Comparison of ENCODE assay signal across 21 cellular contexts in genomic region chr15:42891569-42891968, GRCh38. TPM values are rescaled to one million over a fixed set of nuclear protein-coding genes. Genes with fewer than 3 reads are reported as not detected.
DNase-seq lines count a peak whose midpoint lies in the region; ATAC-seq and TF ChIP-seq lines count a peak whose summit lies in the region.
"Had no signal": no experiment of that assay in that cellular context is flagged by ENCODE, and none has a peak within 500 bp of the region (broad histone marks: within the 10 kb centered on the region; RNA-seq: fewer than 3 reads in every experiment).

No MANE protein-coding gene starts in this region.

- H2BK5ac ChIP-seq in IMR-90 (ENCODE audit: low read depth, low read length, poor library complexity, severe bottlenecking): peak overlapping the region; percentile 53

- intact Hi-C loops in IMR-90 (cut with micrococcal nuclease): no loop called here

- no peak overlapping the region for H3K9ac ChIP-seq in IMR-90 (ENCODE audit: low read depth, low read length)

- no TSS peak for BruUV-seq in IMR-90 (replicated peaks; lab: Mats Ljungman, UMichigan)

- H3K27ac ChIP-seq in AG04450 (ENCODE audit: low read depth, low read length) (peak overlapping the region; percentile 31), IMR-90 (ENCODE audit: insufficient read depth, low read length) (peak overlapping the region; percentile 25; the same call in 1 of the 2 replicates)
- H3K27ac ChIP-seq: prostate gland had no signal

- H3K56ac ChIP-seq in IMR-90 (ENCODE audit: extremely low read depth, insufficient read depth, low read length): no peak overlapping the region

- H3K9me3 Mint-ChIP-seq in memory B cell: peaks cover 2% of the 10 kb centered on the region

- H3K4me1 ChIP-seq in IMR-90 (ENCODE audit: control insufficient read depth, insufficient read depth, low read length) (peaks cover 9% of the 10 kb centered on the region), HAP-1 (peaks cover 16% of the 10 kb centered on the region)
- H3K4me1 ChIP-seq: BE2C had no signal

- H2AK5ac ChIP-seq in IMR-90 (ENCODE audit: low read depth, low read length): peak overlapping the region; percentile 85

- H3K9me1 ChIP-seq in IMR-90 (ENCODE audit: insufficient read depth, low read length): peaks cover 3% of the 10 kb centered on the region; the same call in 1 of the 2 replicates

- H3K27ac Mint-ChIP-seq in memory B cell: no peak overlapping the region
- H3K27ac Mint-ChIP-seq: activated CD8-positive, alpha-beta memory T cell treated with anti-CD3 and anti-CD28 coated beads, Interleukin-2, amount 10 ng/mL, durations not matched to agents 7 days and 5 days; natural killer cell had no signal

- H3K4me3 Mint-ChIP-seq in memory B cell: no peak overlapping the region
- H3K4me3 Mint-ChIP-seq: activated CD8-positive, alpha-beta memory T cell treated with anti-CD3 and anti-CD28 coated beads, Interleukin-2, amount 10 ng/mL, durations not matched to agents 7 days and 5 days; natural killer cell had no signal

- 0 out of 2 replicates have a peak overlapping the region, but pooled peaks have one; percentile 7 for H3K23ac ChIP-seq in IMR-90 (ENCODE audit: low read depth, low read length)

- H3K36me3 Mint-ChIP-seq in memory B cell: peaks cover 12% of the 10 kb centered on the region
- H3K36me3 Mint-ChIP-seq: natural killer cell had no signal

- H2AFZ ChIP-seq in IMR-90 (replicated peaks; ENCODE audit: low read length, poor library complexity): no peak overlapping the region

- CTCF ChIA-PET in AG04450 (lab: Charles Lee) (interaction anchor here (0.7 kb wide), 1 partner anchor 342 kb away, joined by 3 read pairs; no protein-coding TSS in a partner anchor), IMR-90 (lab: Yijun Ruan, JAX) (no interaction called here)

- H3K14ac ChIP-seq in IMR-90 (replicated peaks; ENCODE audit: low read depth, low read length): no peak overlapping the region

- WGBS in IMR-90 (ENCODE audit: extremely low coverage in 2 of 2, insufficient read length in 1 of 2), 2 experiments: no CpG with 5 or more reads among the region's 3 CpGs

- DNase-seq in AG04450 (ENCODE audit: low read depth, low spot score): no peak
- DNase-seq in IMR-90: peak; percentile 25
- DNase-seq in cardiac fibroblast (ENCODE audit: low read depth in 2 of 2): peak; percentile 25 to 52
- DNase-seq in memory B cell (ENCODE audit: low spot score in 2 of 2): no peak
- no peak for DNase-seq in HAP-1 (ENCODE audit: low spot score in 2 of 2)
- DNase-seq in putamen (ENCODE audit: low spot score): no peak
- DNase-seq in NCI-H2107 (lab: John Stamatoyannopoulos, UW): no peak
- DNase-seq: activated CD4-positive, CD25-positive, alpha-beta regulatory T cell; activated CD8-positive, alpha-beta memory T cell treated with anti-CD3 and anti-CD28 coated beads, Interleukin-2, amount 10 ng/mL, durations not matched to agents 7 days and 5 days; activated effector memory CD4-positive, alpha-beta T cell treated with anti-CD3 and anti-CD28 coated beads, Interleukin-2, amount 50 U/mL, for 16 hours; aorta; BE2C; DMS 273 treated with DMSO at 0.1 percent for 48 hours; natural killer cell; NCI-H2029; NCI-H524 treated with DMSO at 0.1 percent for 48 hours; stimulated activated CD4-positive, alpha-beta T cell treated with anti-CD3 and anti-CD28 coated beads, Interleukin-15, amount 100 ng/mL, for 24 hours; stomach; SW 1271 had no signal

- ATAC-seq in IMR-90 (ENCODE audit: low read depth) (no peak), memory B cell (ENCODE audit: low read depth) (peak; percentile 32), HG02852 (IDR thresholded peaks at IDR 0.05; ENCODE audit: unreplicated experiment) (no peak)
- ATAC-seq: activated CD8-positive, alpha-beta memory T cell treated with anti-CD3 and anti-CD28 coated beads, Interleukin-2, amount 10 ng/mL, durations not matched to agents 7 days and 5 days; natural killer cell had no signal

- in situ Hi-C loops in IMR-90 (cut with MboI; ENCODE audit: low sequenced_read_pairs) (no loop called here), HAP-1 (cut with MboI; ENCODE audit: low sequenced_read_pairs) (no loop called here)

- no peak overlapping the region; the same call in 1 of the 2 replicates for H4K91ac ChIP-seq in IMR-90 (ENCODE audit: insufficient read depth, low read depth, low read length)

- H3K4me3 ChIP-seq in AG04450 (ENCODE audit: low read depth, low read length) (no peak overlapping the region), IMR-90 (ENCODE audit: insufficient read depth, low read depth, low read length) (no peak overlapping the region), cardiac fibroblast (replicated peaks in 1 of 2; ENCODE audit: low read depth in 2 of 2, low read length in 2 of 2) (no peak overlapping the region), HAP-1 (no peak overlapping the region)
- H3K4me3 ChIP-seq: prostate gland, stomach had no signal

- peaks cover 24 to 48% of the 10 kb centered on the region in 2 experiments for H3K79me1 ChIP-seq in IMR-90 (ENCODE audit: low read depth in 1 of 2, low read length in 2 of 2)

- POLR2A ChIA-PET in AG04450 (lab: Yijun Ruan, JAX) (interaction anchor here (0.6 kb wide), 1 partner anchor 619 kb away, joined by 3 read pairs; no protein-coding TSS in a partner anchor), IMR-90 (lab: Charles Lee; ENCODE audit: unreplicated experiment) (interaction anchor here (0.6 kb wide), 1 partner anchor 147 kb away, joined by 5 read pairs; no protein-coding TSS in a partner anchor)

- no peak for TF ChIP-seq POLR2A in IMR-90 (IDR thresholded peaks at IDR 0.05; ENCODE audit: low read depth, low read length)

- H3K9me3 ChIP-seq in AG04450 (ENCODE audit: control insufficient read depth, insufficient read depth, low read length): peaks cover 3% of the 10 kb centered on the region
- H3K9me3 ChIP-seq in IMR-90 (ENCODE audit: control insufficient read depth, insufficient read depth, low read length): peaks cover 6% of the 10 kb centered on the region
- no peaks in the 10 kb centered on the region for H3K9me3 ChIP-seq in HAP-1
- H3K9me3 ChIP-seq: BE2C, prostate gland had no signal

- no peaks in the 10 kb centered on the region for H3K27me3 Mint-ChIP-seq in memory B cell
- H3K27me3 Mint-ChIP-seq: activated CD8-positive, alpha-beta memory T cell treated with anti-CD3 and anti-CD28 coated beads, Interleukin-2, amount 10 ng/mL, durations not matched to agents 7 days and 5 days had no signal

- TF ChIP-seq CTCF in AG04450 (IDR thresholded peaks at IDR 0.05; ENCODE audit: low read depth, low read length) (no peak), IMR-90 (conservative IDR thresholded peaks at IDR 0.05; ENCODE audit: low read depth, low read length) (no peak), cardiac fibroblast (IDR thresholded peaks at IDR 0.05; ENCODE audit: low read depth, low read length) (no peak)

- peak overlapping the region; percentile 85; the same call in 1 of the 2 replicates for H3K4ac ChIP-seq in IMR-90 (ENCODE audit: low read depth, low read length)

- H4K20me1 ChIP-seq in IMR-90 (ENCODE audit: insufficient read depth, low read length): no peaks in the 10 kb centered on the region

- no peak overlapping the region for H3K18ac ChIP-seq in IMR-90 (ENCODE audit: low read depth, low read length)

- H3K36me3 ChIP-seq in IMR-90 (ENCODE audit: control insufficient read depth, insufficient read depth, low read length): no peaks in the 10 kb centered on the region
- H3K36me3 ChIP-seq in HAP-1 (replicated peaks): no peaks in the 10 kb centered on the region
- H3K36me3 ChIP-seq: BE2C, prostate gland, stomach had no signal

- no peak overlapping the region for H3K4me2 ChIP-seq in IMR-90 (ENCODE audit: low read depth, low read length)

- no peak overlapping the region for H4K5ac ChIP-seq in IMR-90 (ENCODE audit: low read depth, low read length)

- peaks cover 8% of the 10 kb centered on the region for H3K4me1 Mint-ChIP-seq in memory B cell
- H3K4me1 Mint-ChIP-seq: activated CD8-positive, alpha-beta memory T cell treated with anti-CD3 and anti-CD28 coated beads, Interleukin-2, amount 10 ng/mL, durations not matched to agents 7 days and 5 days had no signal

- H2BK15ac ChIP-seq in IMR-90 (ENCODE audit: low read depth, low read length): peak overlapping the region; percentile 77; the same call in 2 of the 3 replicates

- H2BK120ac ChIP-seq in IMR-90 (ENCODE audit: low read depth, low read length): peak overlapping the region; percentile 83

- TF ChIP-seq RAD21 in IMR-90 (IDR thresholded peaks at IDR 0.05; ENCODE audit: low read length): no peak

- H2BK20ac ChIP-seq in IMR-90 (ENCODE audit: low read depth, low read length): peak overlapping the region; percentile 72; the same call in 1 of the 2 replicates

- H3K27me3 ChIP-seq in AG04450 (ENCODE audit: control insufficient read depth, insufficient read depth, low read length): no peaks in the 10 kb centered on the region
- no peaks in the 10 kb centered on the region for H3K27me3 ChIP-seq in IMR-90 (ENCODE audit: control insufficient read depth, insufficient read depth, low read length)
- H3K27me3 ChIP-seq in HAP-1 (ENCODE audit: low read depth): no peaks in the 10 kb centered on the region
- H3K27me3 ChIP-seq: BE2C, stomach had no signal

- peak overlapping the region; percentile 41 to 45; a peak in 2 of 4 replicates for H4K8ac ChIP-seq in IMR-90 (ENCODE audit: low read depth in 2 of 2, low read length in 2 of 2)

- dilution Hi-C loops in IMR-90 (cut with HindIII; ENCODE audit: low sequenced_read_pairs, unreplicated experiment): no loop called here

- no peak overlapping the region for H2AK9ac ChIP-seq in IMR-90 (replicated peaks; ENCODE audit: low read depth, low read length, poor library complexity)

TF ChIP-seq in IMR-90, 13 proteins besides CTCF, POLR2A, EP300 and RAD21 (continues in another document):
- TF ChIP-seq CHD1 (IDR thresholded peaks at IDR 0.05; ENCODE audit: low read depth, low read length): no peak
- no peak for TF ChIP-seq CEBPB (IDR thresholded peaks at IDR 0.05; ENCODE audit: low read depth, low read length)
- TF ChIP-seq RFX5 (IDR thresholded peaks at IDR 0.05; ENCODE audit: low read depth, low read length): no peak
- TF ChIP-seq MXI1 (IDR thresholded peaks at IDR 0.05; ENCODE audit: borderline replicate concordance, low read depth, low read length): no peak
- no peak for TF ChIP-seq BHLHE40 (IDR thresholded peaks at IDR 0.05; ENCODE audit: low read depth, low read length)
- no peak for TF ChIP-seq RCOR1 (IDR thresholded peaks at IDR 0.05; ENCODE audit: insufficient replicate concordance, low read length)
- TF ChIP-seq FOS (IDR thresholded peaks at IDR 0.05; ENCODE audit: low read depth, low read length): no peak
- TF ChIP-seq MAFK (IDR thresholded peaks at IDR 0.05; ENCODE audit: low read depth, low read length): no peak

RNA-seq across cellular contexts. Expression of gene TTBK2, which starts 29.0 kb away (rescaled TPM):
- polyA plus RNA-seq in AG04450 (2011; rRNA removed) (6.0 and 8.2 TPM in 2 replicates), IMR-90 (2012; rRNA removed) (2.4 and 2.5 TPM in 2 replicates)
- 10.9 and 14.4 TPM in 2 replicates for polyA minus RNA-seq in AG04450 (2011; rRNA and poly(A)+ RNA removed)
- 3.2 and 5.6 TPM in 2 replicates for total RNA-seq in IMR-90 (2012; rRNA removed)
- 0.63 and 0.71 TPM in 2 replicates for polyA plus RNA-seq in IMR-90 (2012; cell fraction: cytosol; rRNA removed)
- 1.9 and 10.8 TPM in 2 replicates for polyA plus RNA-seq in IMR-90 (2012; cell fraction: nucleus; rRNA removed; ENCODE audit: low replicate concordance)

Comparison
In these comparisons a context has a peak if more than half of its experiments do, and no peak if none do; other contexts are left out.
1. DNase-seq: peak in IMR-90 (single experiment) and cardiac fibroblast (2 of 2); none in AG04450 (single experiment), memory B cell (0 of 2), HAP-1 (0 of 2), putamen (single experiment) and NCI-H2107 (single experiment).